ENCODE assay signal across 2 cellular contexts in the genomic region with DNA sequence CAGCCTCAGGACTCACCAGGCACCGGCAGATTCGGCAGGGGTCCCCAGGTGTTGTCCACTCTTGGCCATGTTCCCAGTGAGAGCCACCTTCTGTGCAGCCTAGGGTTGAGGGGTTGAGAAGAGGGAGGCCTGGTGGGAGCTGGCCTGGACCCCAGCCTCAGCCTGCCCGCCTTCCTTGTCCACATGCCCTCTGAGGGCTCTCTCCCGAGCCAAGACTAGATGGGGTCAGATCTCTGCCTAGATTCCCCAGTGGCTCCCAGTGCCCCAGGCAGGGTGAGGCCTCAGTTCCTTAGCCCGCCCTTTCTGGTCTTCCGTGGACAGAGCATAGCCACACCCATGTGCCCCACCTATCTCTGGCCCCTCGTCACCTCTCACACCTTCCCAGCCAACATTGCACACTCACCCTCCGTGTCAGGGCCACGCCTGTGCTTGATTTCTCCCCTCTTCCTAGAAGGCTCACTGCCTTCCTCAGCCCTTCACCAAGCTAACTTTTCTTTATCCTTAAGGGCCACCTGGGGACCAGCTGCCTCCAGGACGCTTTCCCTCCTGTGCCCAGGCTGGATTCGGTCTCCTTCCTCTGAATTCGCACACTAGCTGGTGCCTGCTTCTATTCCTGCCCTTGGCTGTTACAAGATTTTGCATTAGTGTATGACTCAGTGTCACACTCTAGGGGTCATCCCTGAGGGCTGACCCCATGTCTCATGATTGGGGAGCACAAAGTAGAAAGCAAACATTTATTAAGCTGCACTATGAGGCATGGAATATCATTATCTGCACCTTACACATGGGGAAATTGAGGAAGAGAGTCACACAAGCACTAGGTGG.
TF ChIP-seq lines count a peak whose summit lies in the region.

No MANE protein-coding gene starts in this region.

TF ChIP-seq in SK-N-SH, 30 proteins besides CTCF, POLR2A, EP300 and RAD21 (continued from another document):
- TF ChIP-seq, protein P1, sequence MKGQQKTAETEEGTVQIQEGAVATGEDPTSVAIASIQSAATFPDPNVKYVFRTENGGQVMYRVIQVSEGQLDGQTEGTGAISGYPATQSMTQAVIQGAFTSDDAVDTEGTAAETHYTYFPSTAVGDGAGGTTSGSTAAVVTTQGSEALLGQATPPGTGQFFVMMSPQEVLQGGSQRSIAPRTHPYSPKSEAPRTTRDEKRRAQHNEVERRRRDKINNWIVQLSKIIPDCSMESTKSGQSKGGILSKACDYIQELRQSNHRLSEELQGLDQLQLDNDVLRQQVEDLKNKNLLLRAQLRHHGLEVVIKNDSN (IDR thresholded peaks at IDR 0.05; ENCODE audit: borderline replicate concordance, low read depth) = no peak
- no peak for TF ChIP-seq JUND (IDR thresholded peaks at IDR 0.05)
- no peak for TF ChIP-seq GATA2 (CRISPR knock-in tag; IDR thresholded peaks at IDR 0.05)
- TF ChIP-seq RXRA (IDR thresholded peaks at IDR 0.05; ENCODE audit: borderline replicate concordance, low read depth) = no peak
- no peak for TF ChIP-seq EZH2phosphoT487 (IDR thresholded peaks at IDR 0.05; ENCODE audit: borderline replicate concordance, low read depth)
- TF ChIP-seq, protein P2, sequence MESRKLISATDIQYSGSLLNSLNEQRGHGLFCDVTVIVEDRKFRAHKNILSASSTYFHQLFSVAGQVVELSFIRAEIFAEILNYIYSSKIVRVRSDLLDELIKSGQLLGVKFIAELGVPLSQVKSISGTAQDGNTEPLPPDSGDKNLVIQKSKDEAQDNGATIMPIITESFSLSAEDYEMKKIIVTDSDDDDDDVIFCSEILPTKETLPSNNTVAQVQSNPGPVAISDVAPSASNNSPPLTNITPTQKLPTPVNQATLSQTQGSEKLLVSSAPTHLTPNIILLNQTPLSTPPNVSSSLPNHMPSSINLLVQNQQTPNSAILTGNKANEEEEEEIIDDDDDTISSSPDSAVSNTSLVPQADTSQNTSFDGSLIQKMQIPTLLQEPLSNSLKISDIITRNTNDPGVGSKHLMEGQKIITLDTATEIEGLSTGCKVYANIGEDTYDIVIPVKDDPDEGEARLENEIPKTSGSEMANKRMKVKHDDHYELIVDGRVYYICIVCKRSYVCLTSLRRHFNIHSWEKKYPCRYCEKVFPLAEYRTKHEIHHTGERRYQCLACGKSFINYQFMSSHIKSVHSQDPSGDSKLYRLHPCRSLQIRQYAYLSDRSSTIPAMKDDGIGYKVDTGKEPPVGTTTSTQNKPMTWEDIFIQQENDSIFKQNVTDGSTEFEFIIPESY (IDR thresholded peaks at IDR 0.05; ENCODE audit: borderline replicate concordance, low read depth) = no peak
- TF ChIP-seq, protein P3, sequence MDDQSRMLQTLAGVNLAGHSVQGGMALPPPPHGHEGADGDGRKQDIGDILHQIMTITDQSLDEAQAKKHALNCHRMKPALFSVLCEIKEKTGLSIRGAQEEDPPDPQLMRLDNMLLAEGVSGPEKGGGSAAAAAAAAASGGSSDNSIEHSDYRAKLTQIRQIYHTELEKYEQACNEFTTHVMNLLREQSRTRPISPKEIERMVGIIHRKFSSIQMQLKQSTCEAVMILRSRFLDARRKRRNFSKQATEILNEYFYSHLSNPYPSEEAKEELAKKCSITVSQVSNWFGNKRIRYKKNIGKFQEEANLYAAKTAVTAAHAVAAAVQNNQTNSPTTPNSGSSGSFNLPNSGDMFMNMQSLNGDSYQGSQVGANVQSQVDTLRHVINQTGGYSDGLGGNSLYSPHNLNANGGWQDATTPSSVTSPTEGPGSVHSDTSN (IDR thresholded peaks at IDR 0.05) = no peak
- TF ChIP-seq TCF12 (IDR thresholded peaks at IDR 0.05) = no peak
- TF ChIP-seq TAF1 (IDR thresholded peaks at IDR 0.05; ENCODE audit: borderline replicate concordance, low read depth, low read length) = no peak

TF ChIP-seq in SK-N-SH treated with all-trans-retinoic acid at 6 μM for 48 hours, 23 proteins besides CTCF, POLR2A, EP300 and RAD21 (continued from another document):
- TF ChIP-seq ZFP30 (CRISPR knock-in tag; IDR thresholded peaks at IDR 0.05) (no peak), ZNF70 (CRISPR knock-in tag; IDR thresholded peaks at IDR 0.05) (no peak), GLIS3 (CRISPR knock-in tag; IDR thresholded peaks at IDR 0.05) (no peak)
